Comparison of ENCODE assay signal across 17 cellular contexts in genomic region chr3:122427857-122428471, GRCh38. TPM values are rescaled to one million over a fixed set of nuclear protein-coding genes. Genes with fewer than 3 reads are reported as not detected.
A peak's percentile ranks its signal among the peaks of the same experiment; 100 is the strongest.
DNase-seq lines count a peak whose midpoint lies in the region; ATAC-seq, FAIRE-seq and TF ChIP-seq lines count a peak whose summit lies in the region.
"Had no signal": no experiment of that assay in that cellular context is flagged by ENCODE, and none has a peak within 500 bp of the region (broad histone marks: within the 10 kb centered on the region; RNA-seq: fewer than 3 reads in every experiment).

No MANE protein-coding gene starts in this region.

- no peak for TF ChIP-seq EP300 in GM12878 (IDR thresholded peaks at IDR 0.05; ENCODE audit: borderline replicate concordance in 1 of 2, control insufficient read depth in 1 of 2, low read depth in 2 of 2, low read length in 2 of 2)

- H3K36me3 ChIP-seq in GM12878 (ENCODE audit: control insufficient read depth in 2 of 2, insufficient read depth in 2 of 2, low read length in 1 of 2), result peaks cover 5 to 20% of the 10 kb centered on the region in 2 experiments
- H3K36me3 ChIP-seq: ovary had no signal

- BruUV-seq in GM12878 (replicated peaks; lab: Mats Ljungman, UMichigan), result no TSS peak

- no peaks in the 10 kb centered on the region for H3K27me3 Mint-ChIP-seq in activated CD8-positive, alpha-beta T cell treated with anti-CD3 and anti-CD28 coated beads for 36 hours
- H3K27me3 Mint-ChIP-seq in activated CD8-positive, alpha-beta T cell treated with anti-CD3 and anti-CD28 coated beads, Interleukin-2, amount 10 ng/mL, durations not matched to agents 7 days and 5 days (ENCODE audit: low read depth), result no peaks in the 10 kb centered on the region
- H3K27me3 Mint-ChIP-seq in nephron progenitor cell (ENCODE audit: low read depth, poor library complexity), result no peaks in the 10 kb centered on the region

- H3K9me3 Mint-ChIP-seq in activated CD8-positive, alpha-beta T cell treated with anti-CD3 and anti-CD28 coated beads for 36 hours, result peaks cover 5% of the 10 kb centered on the region
- H3K9me3 Mint-ChIP-seq in activated CD8-positive, alpha-beta T cell treated with anti-CD3 and anti-CD28 coated beads, Interleukin-2, amount 10 ng/mL, durations not matched to agents 7 days and 5 days (ENCODE audit: insufficient read depth), result peaks cover 5% of the 10 kb centered on the region
- H3K9me3 Mint-ChIP-seq in nephron progenitor cell, result no peaks in the 10 kb centered on the region

- SMC1A ChIA-PET in GM12878 (lab: Charles Lee; ENCODE audit: uncharacterized antibody, unreplicated experiment), result interaction anchor here (1.1 kb wide), 1 partner anchor 35 kb away, joined by 3 read pairs; no protein-coding TSS in a partner anchor

- H3K79me2 ChIP-seq in GM12878 (ENCODE audit: control insufficient read depth, insufficient read depth, low read length), result no peaks in the 10 kb centered on the region; the same call in 1 of the 2 replicates

- FAIRE-seq in GM12878 (lab: Jason Lieb, UNC), result peak; percentile 62
- FAIRE-seq: A204.1 had no signal

- H3K4me1 Mint-ChIP-seq in activated CD8-positive, alpha-beta T cell treated with anti-CD3 and anti-CD28 coated beads for 36 hours (ENCODE audit: low read depth), result peaks cover 21% of the 10 kb centered on the region
- peaks cover 2% of the 10 kb centered on the region for H3K4me1 Mint-ChIP-seq in activated CD8-positive, alpha-beta T cell treated with anti-CD3 and anti-CD28 coated beads, Interleukin-2, amount 10 ng/mL, durations not matched to agents 7 days and 5 days (ENCODE audit: low read depth)
- H3K4me1 Mint-ChIP-seq in nephron progenitor cell, result no peaks in the 10 kb centered on the region

- no peak for TF ChIP-seq POLR2A in GM12878 (IDR thresholded peaks at IDR 0.05; ENCODE audit: low read depth, low read length)

- H3K4me3 Mint-ChIP-seq in activated CD8-positive, alpha-beta T cell treated with anti-CD3 and anti-CD28 coated beads for 36 hours, result no peak overlapping the region
- H3K4me3 Mint-ChIP-seq in activated CD8-positive, alpha-beta T cell treated with anti-CD3 and anti-CD28 coated beads, Interleukin-2, amount 10 ng/mL, durations not matched to agents 7 days and 5 days, result no peak overlapping the region
- no peak overlapping the region for H3K4me3 Mint-ChIP-seq in nephron progenitor cell

- WGBS in GM12878 (ENCODE audit: insufficient coverage, insufficient replicate concordance, low lambda C conversion rate, missing lambda C conversion rate), result 2% methylated on average over 2 of the region's 2 CpGs

- POLR2A ChIA-PET in activated CD8-positive, alpha-beta T cell treated with anti-CD3 and anti-CD28 coated beads for 36 hours (lab: Charles Lee), result no interaction called here
- POLR2A ChIA-PET in activated CD8-positive, alpha-beta T cell treated with anti-CD3 and anti-CD28 coated beads, Interleukin-2, amount 10 ng/mL, durations not matched to agents 7 days and 5 days (lab: Charles Lee), result no interaction called here
- POLR2A ChIA-PET in GM12878 (lab: Charles Lee), result interaction anchor here (0.9 kb wide), 1 partner anchor 17 kb away, joined by 3 read pairs; no protein-coding TSS in a partner anchor

- H3K9me3 ChIP-seq in GM12878 (replicated peaks; ENCODE audit: control insufficient read depth, insufficient read depth, low read length), result no peaks in the 10 kb centered on the region; the same call in 2 of the 3 replicates
- H3K9me3 ChIP-seq: ovary, transverse colon had no signal

- H3K27me3 ChIP-seq in GM12878 (replicated peaks in 1 of 2; ENCODE audit: control insufficient read depth in 2 of 2, insufficient read depth in 2 of 2, low read length in 1 of 2), result no peaks in the 10 kb centered on the region
- H3K27me3 ChIP-seq: ovary, transverse colon had no signal

- CTCF ChIA-PET in activated CD8-positive, alpha-beta T cell treated with anti-CD3 and anti-CD28 coated beads for 36 hours (lab: Charles Lee), result no interaction called here
- CTCF ChIA-PET in activated CD8-positive, alpha-beta T cell treated with anti-CD3 and anti-CD28 coated beads, Interleukin-2, amount 10 ng/mL, durations not matched to agents 7 days and 5 days (lab: Charles Lee), result no interaction called here
- CTCF ChIA-PET in GM12878 (lab: Yijun Ruan, JAX), result interaction anchor here (0.7 to 1.2 kb wide), 3 partner anchors 10 to 884 kb away, joined by 3 to 4 read pairs (median 3); no protein-coding TSS in a partner anchor

- ATAC-seq in activated CD8-positive, alpha-beta T cell treated with anti-CD3 and anti-CD28 coated beads for 36 hours, result peak; percentile 85
- no peak for ATAC-seq in activated CD8-positive, alpha-beta T cell treated with anti-CD3 and anti-CD28 coated beads, Interleukin-2, amount 10 ng/mL, durations not matched to agents 7 days and 5 days
- ATAC-seq in HG02884 (IDR thresholded peaks at IDR 0.05; ENCODE audit: unreplicated experiment), result peak; percentile 80
- ATAC-seq in GM12878, result peak; percentile 77
- no peak for ATAC-seq in GM21737 (IDR thresholded peaks at IDR 0.05; ENCODE audit: unreplicated experiment)

- H3K4me2 ChIP-seq in GM12878 (ENCODE audit: control insufficient read depth, insufficient read depth), result no peak overlapping the region

- RAD21 ChIA-PET in GM12878 (lab: Charles Lee; ENCODE audit: unreplicated experiment), result no interaction called here

- TF ChIP-seq RAD21 in GM12878 (IDR thresholded peaks at IDR 0.05; ENCODE audit: insufficient read depth, low read depth, low read length), result no peak

- intact Hi-C loops in activated CD8-positive, alpha-beta T cell treated with anti-CD3 and anti-CD28 coated beads for 36 hours (cut with micrococcal nuclease), result no loop called here
- intact Hi-C loops in GM12878 (cut with micrococcal nuclease; ENCODE audit: unreplicated experiment), result no loop called here

- DNase-seq in activated CD8-positive, alpha-beta T cell treated with anti-CD3 and anti-CD28 coated beads for 36 hours, result no peak
- DNase-seq in activated CD8-positive, alpha-beta T cell treated with anti-CD3 and anti-CD28 coated beads, Interleukin-2, amount 10 ng/mL, durations not matched to agents 7 days and 5 days, result no peak
- DNase-seq in GM12878 (ENCODE audit: low read depth, low spot score), result no peak
- DNase-seq in nephron progenitor cell, result no peak
- DNase-seq in superior temporal gyrus (ENCODE audit: extremely low spot score), result no peak
- DNase-seq in coronary artery (ENCODE audit: low spot score), result no peak
- DNase-seq: activated CD4-positive, alpha-beta T cell treated with anti-CD3 and anti-CD28 coated beads for 48 hours; COR-L47; mesenchymal stem cell; NCI-H1417 treated with DMSO at 0.1 percent for 48 hours; NCI-H446; ovary; stimulated activated CD4-positive, alpha-beta T cell treated with anti-CD3 and anti-CD28 coated beads, Interleukin-12 subunit alpha, Interleukin-12 subunit beta, amount 100 ng/mL, for 4 hours; transverse colon had no signal

- H3K27ac ChIP-seq in GM12878 (ENCODE audit: control insufficient read depth, insufficient read depth), result no peak overlapping the region
- no peak overlapping the region for H3K27ac ChIP-seq in coronary artery
- H3K27ac ChIP-seq: ovary, transverse colon had no signal

- no peak overlapping the region for H3K4me3 ChIP-seq in GM12878
- no peak overlapping the region for H3K4me3 ChIP-seq in coronary artery
- H3K4me3 ChIP-seq: ovary, transverse colon had no signal

- in situ Hi-C loops in GM12878 (cut with MboI), result no loop called here

- peaks cover 68% of the 10 kb centered on the region for H3K36me3 Mint-ChIP-seq in activated CD8-positive, alpha-beta T cell treated with anti-CD3 and anti-CD28 coated beads for 36 hours (ENCODE audit: low read depth)
- H3K36me3 Mint-ChIP-seq in activated CD8-positive, alpha-beta T cell treated with anti-CD3 and anti-CD28 coated beads, Interleukin-2, amount 10 ng/mL, durations not matched to agents 7 days and 5 days (ENCODE audit: low read depth), result peaks cover 64% of the 10 kb centered on the region
- peaks cover 71% of the 10 kb centered on the region for H3K36me3 Mint-ChIP-seq in nephron progenitor cell (ENCODE audit: low read depth)

- TF ChIP-seq CTCF in activated CD8-positive, alpha-beta T cell treated with anti-CD3 and anti-CD28 coated beads for 36 hours (IDR thresholded peaks at IDR 0.05), result no peak
- TF ChIP-seq CTCF in GM12878 (IDR thresholded peaks at IDR 0.05 in 2 of 3, conservative IDR thresholded peaks at IDR 0.05 in 1 of 3; ENCODE audit: control insufficient read depth in 2 of 3, extremely low read depth in 1 of 3, insufficient read depth in 1 of 3, low read depth in 3 of 3, low read length in 3 of 3) (no peak), nephron progenitor cell (IDR thresholded peaks at IDR 0.05) (no peak), coronary artery (IDR thresholded peaks at IDR 0.05) (no peak)

- H3K9ac ChIP-seq in GM12878 (ENCODE audit: control insufficient read depth, insufficient read depth, low read length), result no peak overlapping the region

- no peaks in the 10 kb centered on the region for H3K4me1 ChIP-seq in GM12878 (ENCODE audit: control insufficient read depth, insufficient read depth, low read length)
- H3K4me1 ChIP-seq: transverse colon had no signal

- no peaks in the 10 kb centered on the region for H4K20me1 ChIP-seq in GM12878 (ENCODE audit: control insufficient read depth, insufficient read depth)

- no peak overlapping the region for H2AFZ ChIP-seq in GM12878 (ENCODE audit: control insufficient read depth, low read depth, low read length)

- H3K27ac Mint-ChIP-seq in activated CD8-positive, alpha-beta T cell treated with anti-CD3 and anti-CD28 coated beads for 36 hours, result peak overlapping the region; percentile 82
- no peak overlapping the region for H3K27ac Mint-ChIP-seq in activated CD8-positive, alpha-beta T cell treated with anti-CD3 and anti-CD28 coated beads, Interleukin-2, amount 10 ng/mL, durations not matched to agents 7 days and 5 days
- peak overlapping the region; percentile 2 for H3K27ac Mint-ChIP-seq in nephron progenitor cell

RNA-seq across cellular contexts. Expression of gene WDR5B, which starts 12.1 kb away (rescaled TPM):
- total RNA-seq in activated CD8-positive, alpha-beta T cell treated with anti-CD3 and anti-CD28 coated beads for 36 hours, result 1 to 10 TPM; 3.2 to 3.4 TPM
- total RNA-seq in activated CD8-positive, alpha-beta T cell treated with anti-CD3 and anti-CD28 coated beads, Interleukin-2, amount 10 ng/mL, durations not matched to agents 7 days and 5 days, result 1 to 10 TPM; 4.5 to 5.1 TPM
- total RNA-seq in GM12878 (2013; cell fraction: nucleolus; rRNA removed), result 16.0 and 16.1 TPM in 2 replicates
- total RNA-seq in GM12878 (2014; rRNA removed) (4.0 and 5.9 TPM in 2 replicates), GM12878 (2014; rRNA removed; fragmentation: Illumina TruSeq; extraction: Trizol) (4.2 TPM in 2 replicates), GM12878 (2021) (2.9 and 3.4 TPM in 2 replicates)
- polyA plus RNA-seq in GM12878 (2011; ENCODE audit: low read depth), result 0.63 TPM
- polyA plus RNA-seq in GM12878 (2011; rRNA removed) (7.9 and 11.5 TPM in 2 replicates), GM12878 (2014; fragmentation: Illumina TruSeq; extraction: Trizol) (3.8 and 3.9 TPM in 2 replicates), GM12878 (2014; fragmentation: Nextera tagmentation; extraction: Ambion mirVana) (1 to 10 TPM; 1.7 to 2.4 TPM), GM12878 (2014; rRNA removed) (3.2 and 3.6 TPM in 2 replicates), GM12878 (2016; fragmentation: Nextera tagmentation; extraction: Ambion mirVana) (1 to 10 TPM; 2.8 to 2.9 TPM)
- polyA plus RNA-seq in GM12878 (2011; cell fraction: cytosol; rRNA removed), result 2.9 TPM in 2 replicates
- 4.7 and 5.3 TPM in 2 replicates for polyA plus RNA-seq in GM12878 (2011; cell fraction: nucleus; rRNA removed)
- 1.2 and 2.6 TPM in 2 replicates for polyA plus RNA-seq in GM12878 (2012)
- 5.9 and 6.8 TPM in 2 replicates for polyA minus RNA-seq in GM12878 (2011; rRNA and poly(A)+ RNA removed)
- 1.9 and 2.4 TPM in 2 replicates for polyA minus RNA-seq in GM12878 (2011; cell fraction: cytosol; rRNA and poly(A)+ RNA removed)
- polyA minus RNA-seq in GM12878 (2011; cell fraction: nucleus; rRNA and poly(A)+ RNA removed), result 8.3 and 10.3 TPM in 2 replicates

RNA-seq across cellular contexts. Expression of gene FAM162A, which starts 44.0 kb away (rescaled TPM):
- 100 to 1,000 TPM; 202 to 204 TPM for total RNA-seq in activated CD8-positive, alpha-beta T cell treated with anti-CD3 and anti-CD28 coated beads for 36 hours
- 10 to 100 TPM; 78.0 to 78.4 TPM for total RNA-seq in activated CD8-positive, alpha-beta T cell treated with anti-CD3 and anti-CD28 coated beads, Interleukin-2, amount 10 ng/mL, durations not matched to agents 7 days and 5 days
- 62.0 and 63.0 TPM in 2 replicates for total RNA-seq in GM12878 (2013; cell fraction: nucleolus; rRNA removed)
- total RNA-seq in GM12878 (2014; rRNA removed) (59.2 and 60.7 TPM in 2 replicates), GM12878 (2014; rRNA removed; fragmentation: Illumina TruSeq; extraction: Trizol) (97.4 and 99.6 TPM in 2 replicates), GM12878 (2021) (73.6 and 76.4 TPM in 2 replicates)
- 91.2 TPM for polyA plus RNA-seq in GM12878 (2011; ENCODE audit: low read depth)
- polyA plus RNA-seq in GM12878 (2011; rRNA removed) (346 and 555 TPM in 2 replicates), GM12878 (2014; fragmentation: Illumina TruSeq; extraction: Trizol) (105 and 122 TPM in 2 replicates), GM12878 (2014; fragmentation: Nextera tagmentation; extraction: Ambion mirVana) (100 to 1,000 TPM; 290 to 297 TPM), GM12878 (2014; rRNA removed) (83.6 and 93.7 TPM in 2 replicates), GM12878 (2016; fragmentation: Nextera tagmentation; extraction: Ambion mirVana) (100 to 1,000 TPM; 177 to 186 TPM)
- polyA plus RNA-seq in GM12878 (2011; cell fraction: cytosol; rRNA removed), result 138 and 178 TPM in 2 replicates
- 95.8 and 191 TPM in 2 replicates for polyA plus RNA-seq in GM12878 (2011; cell fraction: nucleus; rRNA removed)
- 144 and 186 TPM in 2 replicates for polyA plus RNA-seq in GM12878 (2012)
- polyA minus RNA-seq in GM12878 (2011; rRNA and poly(A)+ RNA removed), result 70.4 and 118 TPM in 2 replicates
- polyA minus RNA-seq in GM12878 (2011; cell fraction: cytosol; rRNA and poly(A)+ RNA removed), result 24.2 and 29.8 TPM in 2 replicates
- 29.6 and 31.3 TPM in 2 replicates for polyA minus RNA-seq in GM12878 (2011; cell fraction: nucleus; rRNA and poly(A)+ RNA removed)

RNA-seq across cellular contexts. Expression of gene MIX23, which starts 44.9 kb away (rescaled TPM):
- total RNA-seq in activated CD8-positive, alpha-beta T cell treated with anti-CD3 and anti-CD28 coated beads for 36 hours, result 100 to 1,000 TPM; 154 to 168 TPM
- total RNA-seq in activated CD8-positive, alpha-beta T cell treated with anti-CD3 and anti-CD28 coated beads, Interleukin-2, amount 10 ng/mL, durations not matched to agents 7 days and 5 days, result 10 to 100 TPM; 40.0 to 47.3 TPM
- 40.0 and 50.3 TPM in 2 replicates for total RNA-seq in GM12878 (2013; cell fraction: nucleolus; rRNA removed)
- total RNA-seq in GM12878 (2014; rRNA removed), result 44.1 and 66.5 TPM in 2 replicates
- total RNA-seq in GM12878 (2014; rRNA removed; fragmentation: Illumina TruSeq; extraction: Trizol), result 130 and 138 TPM in 2 replicates
- 63.3 and 71.3 TPM in 2 replicates for total RNA-seq in GM12878 (2021)
- 25.9 TPM for polyA plus RNA-seq in GM12878 (2011; ENCODE audit: low read depth)
- 47.4 and 97.5 TPM in 2 replicates for polyA plus RNA-seq in GM12878 (2011; rRNA removed)
- polyA plus RNA-seq in GM12878 (2011; cell fraction: cytosol; rRNA removed), result 12.9 and 20.2 TPM in 2 replicates
- polyA plus RNA-seq in GM12878 (2011; cell fraction: nucleus; rRNA removed), result 25.3 and 37.7 TPM in 2 replicates
- 45.2 and 57.2 TPM in 2 replicates for polyA plus RNA-seq in GM12878 (2012)
- 176 and 238 TPM in 2 replicates for polyA plus RNA-seq in GM12878 (2014; fragmentation: Illumina TruSeq; extraction: Trizol)
- 10 to 100 TPM; 30.0 to 45.9 TPM for polyA plus RNA-seq in GM12878 (2014; fragmentation: Nextera tagmentation; extraction: Ambion mirVana)
- 66.6 and 92.3 TPM in 2 replicates for polyA plus RNA-seq in GM12878 (2014; rRNA removed)
- 10 to 100 TPM; 53.4 to 78.1 TPM for polyA plus RNA-seq in GM12878 (2016; fragmentation: Nextera tagmentation; extraction: Ambion mirVana)
- 15.5 and 20.8 TPM in 2 replicates for polyA minus RNA-seq in GM12878 (2011; rRNA and poly(A)+ RNA removed)
- polyA minus RNA-seq in GM12878 (2011; cell fraction: cytosol; rRNA and poly(A)+ RNA removed), result 13.2 and 14.5 TPM in 2 replicates
- polyA minus RNA-seq in GM12878 (2011; cell fraction: nucleus; rRNA and poly(A)+ RNA removed), result 6.9 and 7.5 TPM in 2 replicates

Comparison
In these comparisons a context has a peak if more than half of its experiments do, and no peak if none do; other contexts are left out.
1. ATAC-seq: peak in activated CD8-positive, alpha-beta T cell treated with anti-CD3 and anti-CD28 coated beads for 36 hours (single experiment), HG02884 (single experiment) and GM12878 (single experiment); none in activated CD8-positive, alpha-beta T cell treated with anti-CD3 and anti-CD28 coated beads, Interleukin-2, amount 10 ng/mL, durations not matched to agents 7 days and 5 days (single experiment) and GM21737 (single experiment).